In genomic region chr1:177913762-177914540, GRCh38 we compare ENCODE assay signal across 8 cellular contexts. TPM values are rescaled to one million over a fixed set of nuclear protein-coding genes. Genes with fewer than 3 reads are reported as not detected.
DNase-seq lines count a peak whose midpoint lies in the region; FAIRE-seq and TF ChIP-seq lines count a peak whose summit lies in the region.

No MANE protein-coding gene starts in this region.

- no peaks in the 10 kb centered on the region for H3K9me2 ChIP-seq in Loucy (replicated peaks; ENCODE audit: low read depth, low read length)

- no peaks in the 10 kb centered on the region for H3K9me3 ChIP-seq in Loucy (ENCODE audit: insufficient read depth, low read depth, low read length)

- no peaks in the 10 kb centered on the region for H3F3A ChIP-seq in Loucy (ENCODE audit: low read depth)

- in situ Hi-C loops in astrocyte of the cerebellum (cut with HindIII; ENCODE audit: low sequenced_read_pairs): no loop called here

- no peak overlapping the region for H2AFZ ChIP-seq in Loucy (ENCODE audit: low read length)

- no peaks in the 10 kb centered on the region for H3K27me3 ChIP-seq in Loucy (ENCODE audit: insufficient read depth, low read length, poor library complexity, severe bottlenecking)

- no peaks in the 10 kb centered on the region for H3K79me2 ChIP-seq in Loucy (ENCODE audit: insufficient read depth, low read length)

- FAIRE-seq in D721Med (lab: Jason Lieb, UNC): peak; percentile 21

- POLR2A ChIA-PET in GM10248 (lab: Yijun Ruan, JAX): no interaction called here

- peak; percentile 21 for TF ChIP-seq CTCF in D721Med (IDR thresholded peaks at IDR 0.05; ENCODE audit: insufficient read depth, missing control alignments)
- TF ChIP-seq CTCF in Loucy (conservative IDR thresholded peaks at IDR 0.05; ENCODE audit: low read length): peak; percentile 55
- TF ChIP-seq CTCF in astrocyte of the cerebellum (IDR thresholded peaks at IDR 0.05; ENCODE audit: low read depth, low read length, missing control alignments): peak; percentile 59
- no peak for TF ChIP-seq CTCF in GM10248 (IDR thresholded peaks at IDR 0.05; ENCODE audit: control extremely low read depth, extremely low read depth, low read depth, missing control alignments)

- H3K36me3 ChIP-seq in Loucy (ENCODE audit: insufficient read depth, low read length): no peaks in the 10 kb centered on the region

- DNase-seq in D721Med (ENCODE audit: insufficient read length, low spot score) (no peak), astrocyte of the cerebellum (ENCODE audit: low read depth) (no peak), lung microvascular endothelial cell (ENCODE audit: low read depth in 2 of 2) (peak; percentile 56 to 72), GM10248 (ENCODE audit: extremely low spot score) (no peak), activated gamma-delta T cell treated with Interleukin-2 at 50 U/mL for 16 hours (no peak)
- no peak for DNase-seq in stimulated activated CD4-positive, alpha-beta T cell treated with anti-CD3 and anti-CD28 coated beads, Interleukin-4, amount 100 ng/mL, for 1 hour
- no peak for DNase-seq in activated CD4-positive, alpha-beta T cell treated with anti-CD3 and anti-CD28 coated beads, Interleukin-2, amount 50 U/mL, for 1 hour

- H3K4me2 ChIP-seq in Loucy (ENCODE audit: low read depth, low read length, poor library complexity, severe bottlenecking): no peak overlapping the region

- no peak overlapping the region for H3K9ac ChIP-seq in Loucy (ENCODE audit: low read depth, low read length, poor library complexity, severe bottlenecking)

- H3K4me1 ChIP-seq in Loucy (ENCODE audit: insufficient read depth, low read length, poor library complexity, severe bottlenecking): no peaks in the 10 kb centered on the region

- CTCF ChIA-PET in GM10248 (lab: Yijun Ruan, JAX): interaction anchor here (0.6 to 1.3 kb wide), 4 partner anchors 13 to 973 kb away, joined by 3 to 4 read pairs (median 4); no protein-coding TSS in a partner anchor

- no peaks in the 10 kb centered on the region for H4K20me1 ChIP-seq in Loucy (ENCODE audit: insufficient read depth, low read length, poor library complexity, severe bottlenecking)

- no peak overlapping the region for H3K4me3 ChIP-seq in Loucy (ENCODE audit: low read length, poor library complexity, severe bottlenecking)
- H3K4me3 ChIP-seq in astrocyte of the cerebellum (ENCODE audit: low read depth, low read length): no peak overlapping the region

RNA-seq across cellular contexts. Expression of gene SEC16B, which starts 55.9 kb away (rescaled TPM):
- 0.22 and 0.79 TPM in 2 replicates for total RNA-seq in lung microvascular endothelial cell

Comparison
In these comparisons a context has a peak if more than half of its experiments do, and no peak if none do; other contexts are left out.
1. DNase-seq: peak in lung microvascular endothelial cell (2 of 2); none in D721Med (single experiment), astrocyte of the cerebellum (single experiment), stimulated activated CD4-positive, alpha-beta T cell treated with anti-CD3 and anti-CD28 coated beads, Interleukin-4, amount 100 ng/mL, for 1 hour (single experiment), GM10248 (single experiment), activated CD4-positive, alpha-beta T cell treated with anti-CD3 and anti-CD28 coated beads, Interleukin-2, amount 50 U/mL, for 1 hour (single experiment) and activated gamma-delta T cell treated with Interleukin-2 at 50 U/mL for 16 hours (single experiment).